1 cellular context compared by ENCODE assay signal in the genomic region with DNA sequence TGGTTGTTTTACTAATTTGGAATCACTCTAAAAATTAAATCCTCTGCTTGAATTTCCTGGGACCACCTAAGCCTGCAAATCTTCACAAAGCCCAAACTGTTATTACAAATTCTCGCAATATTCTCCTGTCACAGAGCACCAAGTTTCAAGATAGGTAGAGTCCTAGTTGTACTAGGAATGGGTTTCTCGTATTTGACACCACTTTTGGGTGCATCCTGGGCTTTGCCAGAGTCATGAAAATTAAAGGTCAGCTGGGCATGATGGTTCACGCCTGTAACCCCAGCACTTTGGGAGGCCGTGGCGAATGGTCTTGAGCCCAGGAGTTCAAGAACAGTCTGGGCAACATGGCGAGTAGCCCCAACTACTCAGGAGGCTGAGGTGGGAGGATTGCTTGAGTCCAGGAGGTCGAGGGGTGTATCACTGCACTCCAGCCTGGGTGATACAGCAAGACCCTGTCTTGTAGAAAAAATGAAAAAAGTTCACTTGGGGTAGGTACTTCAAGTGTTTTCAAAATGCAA.
TF ChIP-seq lines count a peak whose summit lies in the region.

No MANE protein-coding gene starts in this region.

TF ChIP-seq in GM23338, 12 proteins besides CTCF, POLR2A, EP300 and RAD21:
- TF ChIP-seq STAT1 (IDR thresholded peaks at IDR 0.05; ENCODE audit: unreplicated experiment), result no peak
- no peak for TF ChIP-seq ZNF114 (CRISPR knock-in tag; IDR thresholded peaks at IDR 0.05)
- TF ChIP-seq JUNB (IDR thresholded peaks at IDR 0.05; ENCODE audit: unreplicated experiment), result no peak
- TF ChIP-seq, protein P1, sequence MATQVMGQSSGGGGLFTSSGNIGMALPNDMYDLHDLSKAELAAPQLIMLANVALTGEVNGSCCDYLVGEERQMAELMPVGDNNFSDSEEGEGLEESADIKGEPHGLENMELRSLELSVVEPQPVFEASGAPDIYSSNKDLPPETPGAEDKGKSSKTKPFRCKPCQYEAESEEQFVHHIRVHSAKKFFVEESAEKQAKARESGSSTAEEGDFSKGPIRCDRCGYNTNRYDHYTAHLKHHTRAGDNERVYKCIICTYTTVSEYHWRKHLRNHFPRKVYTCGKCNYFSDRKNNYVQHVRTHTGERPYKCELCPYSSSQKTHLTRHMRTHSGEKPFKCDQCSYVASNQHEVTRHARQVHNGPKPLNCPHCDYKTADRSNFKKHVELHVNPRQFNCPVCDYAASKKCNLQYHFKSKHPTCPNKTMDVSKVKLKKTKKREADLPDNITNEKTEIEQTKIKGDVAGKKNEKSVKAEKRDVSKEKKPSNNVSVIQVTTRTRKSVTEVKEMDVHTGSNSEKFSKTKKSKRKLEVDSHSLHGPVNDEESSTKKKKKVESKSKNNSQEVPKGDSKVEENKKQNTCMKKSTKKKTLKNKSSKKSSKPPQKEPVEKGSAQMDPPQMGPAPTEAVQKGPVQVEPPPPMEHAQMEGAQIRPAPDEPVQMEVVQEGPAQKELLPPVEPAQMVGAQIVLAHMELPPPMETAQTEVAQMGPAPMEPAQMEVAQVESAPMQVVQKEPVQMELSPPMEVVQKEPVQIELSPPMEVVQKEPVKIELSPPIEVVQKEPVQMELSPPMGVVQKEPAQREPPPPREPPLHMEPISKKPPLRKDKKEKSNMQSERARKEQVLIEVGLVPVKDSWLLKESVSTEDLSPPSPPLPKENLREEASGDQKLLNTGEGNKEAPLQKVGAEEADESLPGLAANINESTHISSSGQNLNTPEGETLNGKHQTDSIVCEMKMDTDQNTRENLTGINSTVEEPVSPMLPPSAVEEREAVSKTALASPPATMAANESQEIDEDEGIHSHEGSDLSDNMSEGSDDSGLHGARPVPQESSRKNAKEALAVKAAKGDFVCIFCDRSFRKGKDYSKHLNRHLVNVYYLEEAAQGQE (IDR thresholded peaks at IDR 0.05; ENCODE audit: unreplicated experiment), result no peak
- TF ChIP-seq EZH2 (IDR thresholded peaks at IDR 0.05; ENCODE audit: low read depth, unreplicated experiment), result no peak
- no peak for TF ChIP-seq ZNF331 (CRISPR knock-in tag; IDR thresholded peaks at IDR 0.05; ENCODE audit: low read depth)
